1 cellular context compared by ENCODE assay signal in the genomic region with DNA sequence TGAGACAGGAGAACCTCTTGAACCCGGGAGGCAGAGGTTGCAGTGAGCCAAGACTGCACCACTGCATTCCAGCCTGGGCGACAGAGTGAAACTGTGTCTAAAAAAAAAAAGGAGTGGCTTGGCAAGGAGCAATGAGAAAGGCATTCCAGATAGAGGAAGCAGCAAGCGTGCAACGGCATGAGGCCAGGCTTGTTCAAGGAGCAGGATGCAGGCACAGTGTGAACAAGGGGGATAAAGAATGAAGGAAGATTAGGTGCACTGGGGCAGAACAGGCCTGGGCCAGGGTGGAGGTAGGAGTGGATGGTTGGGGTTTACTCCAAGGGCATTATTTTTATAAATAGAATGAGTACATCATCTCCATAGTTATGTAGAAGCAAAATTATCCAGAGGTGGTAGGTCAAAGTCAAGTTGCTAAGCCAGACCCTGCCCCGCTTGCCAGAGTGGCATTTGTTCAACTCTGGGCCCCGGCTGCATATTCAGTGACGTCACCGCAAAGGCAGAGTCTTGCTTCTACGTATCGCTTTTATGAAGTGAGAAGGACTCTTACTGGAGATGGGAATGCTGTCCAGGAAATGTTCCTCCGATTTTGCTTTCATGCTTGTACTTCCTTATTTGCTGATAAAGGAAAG.
TF ChIP-seq lines count a peak whose summit lies in the region.

No MANE protein-coding gene starts in this region.

TF ChIP-seq in HepG2, 621 proteins besides CTCF, POLR2A, EP300 and RAD21:
- TF ChIP-seq ZBTB40 (IDR thresholded peaks at IDR 0.05), result no peak
- TF ChIP-seq ZBTB40 (CRISPR knock-in tag; IDR thresholded peaks at IDR 0.05), result no peak
- no peak for TF ChIP-seq ZNF562 (CRISPR knock-in tag; IDR thresholded peaks at IDR 0.05; ENCODE audit: borderline replicate concordance)
- TF ChIP-seq EHMT2 (IDR thresholded peaks at IDR 0.05; ENCODE audit: borderline replicate concordance, low read depth, low read length), result no peak
- TF ChIP-seq ZNF556 (CRISPR knock-in tag; IDR thresholded peaks at IDR 0.05; ENCODE audit: borderline replicate concordance), result no peak
- TF ChIP-seq POLR2AphosphoS5 (IDR thresholded peaks at IDR 0.05; ENCODE audit: low read depth, low read length), result no peak
- TF ChIP-seq, protein P1, sequence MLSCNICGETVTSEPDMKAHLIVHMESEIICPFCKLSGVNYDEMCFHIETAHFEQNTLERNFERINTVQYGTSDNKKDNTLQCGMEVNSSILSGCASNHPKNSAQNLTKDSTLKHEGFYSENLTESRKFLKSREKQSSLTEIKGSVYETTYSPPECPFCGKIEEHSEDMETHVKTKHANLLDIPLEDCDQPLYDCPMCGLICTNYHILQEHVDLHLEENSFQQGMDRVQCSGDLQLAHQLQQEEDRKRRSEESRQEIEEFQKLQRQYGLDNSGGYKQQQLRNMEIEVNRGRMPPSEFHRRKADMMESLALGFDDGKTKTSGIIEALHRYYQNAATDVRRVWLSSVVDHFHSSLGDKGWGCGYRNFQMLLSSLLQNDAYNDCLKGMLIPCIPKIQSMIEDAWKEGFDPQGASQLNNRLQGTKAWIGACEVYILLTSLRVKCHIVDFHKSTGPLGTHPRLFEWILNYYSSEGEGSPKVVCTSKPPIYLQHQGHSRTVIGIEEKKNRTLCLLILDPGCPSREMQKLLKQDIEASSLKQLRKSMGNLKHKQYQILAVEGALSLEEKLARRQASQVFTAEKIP (CRISPR knock-in tag; IDR thresholded peaks at IDR 0.05; ENCODE audit: borderline replicate concordance), result no peak
- no peak for TF ChIP-seq SP2 (CRISPR knock-in tag; IDR thresholded peaks at IDR 0.05)
- TF ChIP-seq RNF2 (conservative IDR thresholded peaks at IDR 0.05; ENCODE audit: low read depth), result no peak
- TF ChIP-seq ZFP37 (CRISPR knock-in tag; IDR thresholded peaks at IDR 0.05; ENCODE audit: borderline replicate concordance), result no peak
- TF ChIP-seq TEAD2 (CRISPR knock-in tag; IDR thresholded peaks at IDR 0.05), result no peak
- TF ChIP-seq ZNF605 (CRISPR knock-in tag; IDR thresholded peaks at IDR 0.05), result no peak
- no peak for TF ChIP-seq ZNF160 (CRISPR knock-in tag; IDR thresholded peaks at IDR 0.05)
- no peak for TF ChIP-seq ZBED4 (CRISPR knock-in tag; IDR thresholded peaks at IDR 0.05; ENCODE audit: borderline replicate concordance)
- no peak for TF ChIP-seq RELA (CRISPR knock-in tag; IDR thresholded peaks at IDR 0.05)
- TF ChIP-seq ZSCAN30 (CRISPR knock-in tag; IDR thresholded peaks at IDR 0.05), result no peak
- no peak for TF ChIP-seq ZNF251 (CRISPR knock-in tag; IDR thresholded peaks at IDR 0.05)
- TF ChIP-seq TARDBP (CRISPR knock-in tag; IDR thresholded peaks at IDR 0.05), result no peak
- TF ChIP-seq, protein P2, sequence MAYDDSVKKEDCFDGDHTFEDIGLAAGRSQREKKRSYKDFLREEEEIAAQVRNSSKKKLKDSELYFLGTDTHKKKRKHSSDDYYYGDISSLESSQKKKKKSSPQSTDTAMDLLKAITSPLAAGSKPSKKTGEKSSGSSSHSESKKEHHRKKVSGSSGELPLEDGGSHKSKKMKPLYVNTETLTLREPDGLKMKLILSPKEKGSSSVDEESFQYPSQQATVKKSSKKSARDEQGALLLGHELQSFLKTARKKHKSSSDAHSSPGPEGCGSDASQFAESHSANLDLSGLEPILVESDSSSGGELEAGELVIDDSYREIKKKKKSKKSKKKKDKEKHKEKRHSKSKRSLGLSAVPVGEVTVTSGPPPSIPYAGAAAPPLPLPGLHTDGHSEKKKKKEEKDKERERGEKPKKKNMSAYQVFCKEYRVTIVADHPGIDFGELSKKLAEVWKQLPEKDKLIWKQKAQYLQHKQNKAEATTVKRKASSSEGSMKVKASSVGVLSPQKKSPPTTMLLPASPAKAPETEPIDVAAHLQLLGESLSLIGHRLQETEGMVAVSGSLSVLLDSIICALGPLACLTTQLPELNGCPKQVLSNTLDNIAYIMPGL (CRISPR knock-in tag; IDR thresholded peaks at IDR 0.05; ENCODE audit: borderline replicate concordance in 1 of 2, low read depth in 1 of 2), result no peak
